10 cellular contexts compared by ENCODE assay signal in genomic region chr2:88307817-88308216, GRCh38.
DNase-seq lines count a peak whose midpoint lies in the region; ATAC-seq and TF ChIP-seq lines count a peak whose summit lies in the region.
"Had no signal": no experiment of that assay in that cellular context is flagged by ENCODE, and none has a peak within 500 bp of the region (broad histone marks: within the 10 kb centered on the region; RNA-seq: fewer than 3 reads in every experiment).

No MANE protein-coding gene starts in this region.

- H3K4me3 ChIP-seq in DOHH2 (ENCODE audit: low read length): no peak overlapping the region

- no peak overlapping the region for H3K4me3 Mint-ChIP-seq in endothelial cell (ENCODE audit: unreplicated experiment)
- H3K4me3 Mint-ChIP-seq: activated T-cell treated with anti-CD3 and anti-CD28 coated beads, Interleukin-2, amount 50 U/mL, for 4 hours; nephron had no signal

- H3K27me3 ChIP-seq in DOHH2 (ENCODE audit: control insufficient read depth, low read length): no peaks in the 10 kb centered on the region

- no peaks in the 10 kb centered on the region for H3F3A ChIP-seq in DOHH2 (ENCODE audit: control insufficient read depth, insufficient read depth)

- no peaks in the 10 kb centered on the region for H3K9me3 Mint-ChIP-seq in endothelial cell (ENCODE audit: unreplicated experiment)

- peak; percentile 37 for DNase-seq in 8988T
- peak; percentile 4 to 71 for DNase-seq in NCI-H526 (lab: John Stamatoyannopoulos, UW)
- DNase-seq in endothelial cell (ENCODE audit: low spot score): peak; percentile 37
- no peak for DNase-seq in NCI-H510A treated with DMSO at 0.1 percent for 48 hours (lab: John Stamatoyannopoulos, UW)
- DNase-seq: activated T-cell treated with anti-CD3 and anti-CD28 coated beads, Interleukin-2, amount 50 U/mL, for 4 hours had no signal

- H3K4me1 Mint-ChIP-seq in endothelial cell (ENCODE audit: unreplicated experiment): no peaks in the 10 kb centered on the region
- H3K4me1 Mint-ChIP-seq: nephron had no signal

- no peaks in the 10 kb centered on the region for H3K9me2 ChIP-seq in DOHH2 (replicated peaks; ENCODE audit: control insufficient read depth, low read length)

- no peaks in the 10 kb centered on the region for H3K9me3 ChIP-seq in DOHH2 (ENCODE audit: control insufficient read depth, insufficient read depth, low read length)

- no peak for ATAC-seq in HG03196 (IDR thresholded peaks at IDR 0.05; ENCODE audit: unreplicated experiment)
- ATAC-seq in HG03432 (IDR thresholded peaks at IDR 0.05; ENCODE audit: unreplicated experiment): no peak
- no peak for ATAC-seq in HG03378 (IDR thresholded peaks at IDR 0.05; ENCODE audit: unreplicated experiment)

- H3K27ac ChIP-seq in DOHH2 (ENCODE audit: low read depth, low read length): no peak overlapping the region

- H3K36me3 Mint-ChIP-seq in endothelial cell (ENCODE audit: low read depth, unreplicated experiment): no peaks in the 10 kb centered on the region

- H3K4me2 ChIP-seq in DOHH2 (ENCODE audit: low read length): no peak overlapping the region

- H3K36me3 ChIP-seq in DOHH2 (ENCODE audit: control insufficient read depth, low read length): no peaks in the 10 kb centered on the region

- H4K20me1 ChIP-seq in DOHH2 (ENCODE audit: control insufficient read depth, insufficient read depth, low read depth, low read length): no peaks in the 10 kb centered on the region

- no peaks in the 10 kb centered on the region for H3K79me2 ChIP-seq in DOHH2 (ENCODE audit: control insufficient read depth, low read length)

- TF ChIP-seq CTCF in DOHH2 (IDR thresholded peaks at IDR 0.05; ENCODE audit: low read depth, low read length, poor library complexity, severe bottlenecking): peak; percentile 67
- TF ChIP-seq CTCF in endothelial cell (IDR thresholded peaks at IDR 0.05; ENCODE audit: unreplicated experiment): peak; percentile 23

- no peak overlapping the region for H3K27ac Mint-ChIP-seq in endothelial cell (ENCODE audit: unreplicated experiment)
- H3K27ac Mint-ChIP-seq: nephron had no signal

- H3K27me3 Mint-ChIP-seq in endothelial cell (ENCODE audit: unreplicated experiment): peaks cover 2% of the 10 kb centered on the region

- H3K4me1 ChIP-seq in DOHH2 (ENCODE audit: control insufficient read depth, low read length): no peaks in the 10 kb centered on the region
